In genomic region chr3:56923546-56924224, GRCh38 we compare ENCODE assay signal across 7 cellular contexts.
DNase-seq lines count a peak whose midpoint lies in the region; ATAC-seq and TF ChIP-seq lines count a peak whose summit lies in the region.

No MANE protein-coding gene starts in this region.

- H3F3A ChIP-seq in GM23248 (ENCODE audit: insufficient read depth) (peaks cover 20% of the 10 kb centered on the region), neural progenitor cell (ENCODE audit: low read depth) (peaks cover 11% of the 10 kb centered on the region)

- in situ Hi-C loops in GM23248 (cut with MboI): no loop called here

- TF ChIP-seq CTCF in neural progenitor cell (IDR thresholded peaks at IDR 0.05): no peak

- H3K4me3 Mint-ChIP-seq in effector memory CD8-positive, alpha-beta T cell: peak overlapping the region; percentile 45 to 61
- no peak overlapping the region for H3K4me3 Mint-ChIP-seq in neural progenitor cell

- H3K27me3 Mint-ChIP-seq in effector memory CD8-positive, alpha-beta T cell: no peaks in the 10 kb centered on the region
- H3K27me3 Mint-ChIP-seq in neural progenitor cell (ENCODE audit: insufficient read depth, low read depth): peaks cover 2% of the 10 kb centered on the region

- H3K27ac ChIP-seq in GM23248 (no peak overlapping the region), neural progenitor cell (no peak overlapping the region)

- H3K79me2 ChIP-seq in GM23248 (ENCODE audit: insufficient read depth): no peaks in the 10 kb centered on the region
- no peaks in the 10 kb centered on the region for H3K79me2 ChIP-seq in neural progenitor cell (ENCODE audit: low read depth)

- H3K4me1 Mint-ChIP-seq in effector memory CD8-positive, alpha-beta T cell (ENCODE audit: low read depth in 2 of 2): peaks cover 36 to 62% of the 10 kb centered on the region in 2 donors
- peaks cover 24% of the 10 kb centered on the region for H3K4me1 Mint-ChIP-seq in neural progenitor cell

- H3K9me3 ChIP-seq in GM23248 (ENCODE audit: low read depth) (no peaks in the 10 kb centered on the region), neural progenitor cell (ENCODE audit: low read depth) (no peaks in the 10 kb centered on the region)

- DNase-seq in GM23248: peak; percentile 34
- peak; percentile 48 to 60 (median 55) for DNase-seq in effector memory CD8-positive, alpha-beta T cell
- DNase-seq in neural progenitor cell (ENCODE audit: low spot score): no peak
- no peak for DNase-seq in DMS 273 (lab: John Stamatoyannopoulos, UW; ENCODE audit: unreplicated experiment)
- DNase-seq in NCI-H1930 (lab: John Stamatoyannopoulos, UW): no peak
- DNase-seq in NCI-H446 treated with DMSO at 0.1 percent for 48 hours (lab: John Stamatoyannopoulos, UW): no peak

- H3K9ac ChIP-seq in GM23248 (no peak overlapping the region), neural progenitor cell (no peak overlapping the region)

- H3K4me1 ChIP-seq in GM23248 (ENCODE audit: insufficient read depth) (peaks cover 23% of the 10 kb centered on the region), neural progenitor cell (peaks cover 14% of the 10 kb centered on the region)

- no peaks in the 10 kb centered on the region for H3K36me3 ChIP-seq in GM23248 (ENCODE audit: low read depth)
- H3K36me3 ChIP-seq in neural progenitor cell: no peaks in the 10 kb centered on the region

- no peaks in the 10 kb centered on the region for H3K9me3 Mint-ChIP-seq in effector memory CD8-positive, alpha-beta T cell
- H3K9me3 Mint-ChIP-seq in neural progenitor cell: no peaks in the 10 kb centered on the region

- no peak overlapping the region for H3K4me2 ChIP-seq in GM23248 (ENCODE audit: unreplicated experiment)
- no peak overlapping the region for H3K4me2 ChIP-seq in neural progenitor cell

- no peak overlapping the region for H2AFZ ChIP-seq in GM23248
- H2AFZ ChIP-seq in neural progenitor cell (replicated peaks): peak overlapping the region; percentile 17

- no peaks in the 10 kb centered on the region for H4K20me1 ChIP-seq in GM23248 (ENCODE audit: insufficient read depth)
- H4K20me1 ChIP-seq in neural progenitor cell (ENCODE audit: low read depth): no peaks in the 10 kb centered on the region

- peak overlapping the region; percentile 90 to 99 for H3K27ac Mint-ChIP-seq in effector memory CD8-positive, alpha-beta T cell
- H3K27ac Mint-ChIP-seq in neural progenitor cell: no peak overlapping the region

- 21 to 30% methylated on average over 3 of the region's 3 CpGs for WGBS in GM23248 (ENCODE audit: low coverage in 1 of 2, low lambda C conversion rate in 2 of 2, missing lambda C conversion rate in 2 of 2), 2 experiments

- peaks cover 3% of the 10 kb centered on the region for H3K36me3 Mint-ChIP-seq in effector memory CD8-positive, alpha-beta T cell (ENCODE audit: insufficient read depth)
- H3K36me3 Mint-ChIP-seq in neural progenitor cell: no peaks in the 10 kb centered on the region

- H3K27me3 ChIP-seq in GM23248 (replicated peaks; ENCODE audit: insufficient read depth) (no peaks in the 10 kb centered on the region), neural progenitor cell (no peaks in the 10 kb centered on the region)

- H3K4me3 ChIP-seq in GM23248 (no peak overlapping the region), neural progenitor cell (no peak overlapping the region)

- peak; percentile 43 for ATAC-seq in SK-N-SH treated with all-trans-retinoic acid at 6 μM for 48 hours
- ATAC-seq in effector memory CD8-positive, alpha-beta T cell (replicated peaks): peak; percentile 89

- no peaks in the 10 kb centered on the region for H3K9me2 ChIP-seq in GM23248 (ENCODE audit: insufficient read depth)

TF ChIP-seq in SK-N-SH treated with all-trans-retinoic acid at 6 μM for 48 hours, 23 proteins besides CTCF, POLR2A, EP300 and RAD21:
- TF ChIP-seq ISL1 (CRISPR knock-in tag; IDR thresholded peaks at IDR 0.05) (no peak), ESRRG (CRISPR knock-in tag; IDR thresholded peaks at IDR 0.05) (no peak), TSHZ2 (CRISPR knock-in tag; IDR thresholded peaks at IDR 0.05) (no peak), ARNTL (CRISPR knock-in tag; IDR thresholded peaks at IDR 0.05; ENCODE audit: borderline replicate concordance, low read depth) (no peak), CSDC2 (CRISPR knock-in tag; IDR thresholded peaks at IDR 0.05) (no peak), TOX (CRISPR knock-in tag; IDR thresholded peaks at IDR 0.05; ENCODE audit: borderline replicate concordance) (no peak), CREB5 (CRISPR knock-in tag; IDR thresholded peaks at IDR 0.05; ENCODE audit: low read depth) (no peak), ZNF70 (CRISPR knock-in tag; IDR thresholded peaks at IDR 0.05) (no peak), ZNF8 (CRISPR knock-in tag; IDR thresholded peaks at IDR 0.05) (no peak)

Comparison
In these comparisons a context has a peak if more than half of its experiments do, and no peak if none do; other contexts are left out.
1. DNase-seq: peak in GM23248 (single experiment) and effector memory CD8-positive, alpha-beta T cell (3 of 3); none in neural progenitor cell (single experiment), DMS 273 (single experiment), NCI-H1930 (0 of 2) and NCI-H446 treated with DMSO at 0.1 percent for 48 hours (single experiment).